9 cellular contexts compared by ENCODE assay signal in the genomic region with DNA sequence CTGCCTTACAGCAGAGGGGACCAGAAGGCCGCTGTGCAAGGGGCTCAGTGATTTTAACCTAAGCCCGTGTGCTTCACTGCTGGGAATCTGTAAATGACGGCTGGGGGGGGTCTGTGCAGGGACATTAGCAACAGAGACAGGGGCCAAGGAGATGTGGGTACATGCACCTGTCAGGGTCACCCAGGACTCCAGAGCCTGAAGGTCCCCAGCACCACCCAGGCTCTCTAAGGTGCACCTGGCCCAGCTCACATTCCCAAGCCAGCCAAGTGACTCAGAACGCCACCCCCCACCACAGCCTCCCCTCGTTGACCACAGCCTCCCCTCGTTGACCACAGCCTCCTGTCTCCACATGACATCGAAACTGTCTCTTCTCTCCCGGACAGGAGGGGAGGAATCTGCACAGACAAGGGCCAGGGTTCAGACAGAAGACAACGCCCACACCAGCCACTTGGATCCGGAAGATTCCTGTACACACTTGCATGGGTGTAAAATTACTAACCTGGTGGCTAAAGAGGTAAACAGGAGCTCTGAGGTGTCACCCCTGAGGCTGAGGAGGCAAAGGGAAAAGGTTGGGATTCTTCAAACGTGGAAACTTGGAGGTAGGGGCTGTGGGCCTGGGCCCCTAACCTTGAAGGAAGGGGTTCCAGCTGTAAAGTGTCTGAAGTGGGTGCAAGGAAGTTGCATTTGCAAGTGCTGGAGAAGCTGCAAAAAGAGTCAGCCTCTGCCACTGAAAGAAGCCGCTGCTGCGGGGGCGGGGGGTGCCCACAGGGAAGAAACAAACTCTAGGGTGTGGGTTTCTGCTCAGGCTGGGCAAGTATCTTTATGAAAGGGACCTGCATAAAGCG. TPM values are rescaled to one million over a fixed set of nuclear protein-coding genes. Genes with fewer than 3 reads are reported as not detected.
DNase-seq lines count a peak whose midpoint lies in the region; ATAC-seq, FAIRE-seq and TF ChIP-seq lines count a peak whose summit lies in the region.
"Had no signal": no experiment of that assay in that cellular context is flagged by ENCODE, and none has a peak within 500 bp of the region (broad histone marks: within the 10 kb centered on the region; RNA-seq: fewer than 3 reads in every experiment).

No MANE protein-coding gene starts in this region.

- peaks cover 30% of the 10 kb centered on the region for H3K4me1 Mint-ChIP-seq in activated CD4-positive, alpha-beta memory T cell treated with anti-CD3 and anti-CD28 coated beads, Interleukin-2, amount 10 ng/mL, durations not matched to agents 7 days and 5 days
- H3K4me1 Mint-ChIP-seq in stimulated activated naive B cell treated with anti-CD40 and anti-IgM and Interleukin-4, amounts not matched to agents 10 μg/mL and 1 μg/mL and 100 μg/mL, for 72 hours, result peaks cover 10 to 20% of the 10 kb centered on the region in 2 donors

- POLR2A ChIA-PET in activated CD4-positive, alpha-beta memory T cell treated with anti-CD3 and anti-CD28 coated beads, Interleukin-2, amount 10 ng/mL, durations not matched to agents 7 days and 5 days (lab: Charles Lee), result interaction anchor here (1.3 kb wide), 1 partner anchor 13 kb away, joined by 3 read pairs; no protein-coding TSS in a partner anchor
- POLR2A ChIA-PET in HEK293T (lab: Yijun Ruan, JAX), result interaction anchor here (1.0 kb wide), 1 partner anchor 14 kb away, joined by 3 read pairs; no protein-coding TSS in a partner anchor

- no peak overlapping the region for H3K4me3 ChIP-seq in kidney (ENCODE audit: low read length in 2 of 2)

- H3K4me1 ChIP-seq in kidney (ENCODE audit: control insufficient read depth in 1 of 2, insufficient read depth in 1 of 2, low read depth in 1 of 2, low read length in 2 of 2), result peaks cover 23 to 45% of the 10 kb centered on the region in 2 donors

- FAIRE-seq in kidney (lab: Jason Lieb, UNC), result no peak

- no peak for TF ChIP-seq CTCF in kidney (IDR thresholded peaks at IDR 0.05; ENCODE audit: borderline replicate concordance, extremely low read depth, insufficient read depth)

- H3K9me3 ChIP-seq in kidney (ENCODE audit: control insufficient read depth in 1 of 2, low read length in 2 of 2), result no peaks in the 10 kb centered on the region

- H3K27me3 Mint-ChIP-seq in activated CD4-positive, alpha-beta memory T cell treated with anti-CD3 and anti-CD28 coated beads, Interleukin-2, amount 10 ng/mL, durations not matched to agents 7 days and 5 days, result peaks cover 7% of the 10 kb centered on the region
- H3K27me3 Mint-ChIP-seq in stimulated activated naive B cell treated with anti-CD40 and anti-IgM and Interleukin-4, amounts not matched to agents 10 μg/mL and 1 μg/mL and 100 μg/mL, for 72 hours, result peaks cover 8 to 10% of the 10 kb centered on the region in 2 donors

- H3K36me3 ChIP-seq in kidney (ENCODE audit: control insufficient read depth in 1 of 2, insufficient read depth in 2 of 2, low read length in 2 of 2), result no peaks in the 10 kb centered on the region

- no peak overlapping the region for H3K27ac Mint-ChIP-seq in activated CD4-positive, alpha-beta memory T cell treated with anti-CD3 and anti-CD28 coated beads, Interleukin-2, amount 10 ng/mL, durations not matched to agents 7 days and 5 days
- H3K27ac Mint-ChIP-seq in stimulated activated naive B cell treated with anti-CD40 and anti-IgM and Interleukin-4, amounts not matched to agents 10 μg/mL and 1 μg/mL and 100 μg/mL, for 72 hours, result no peak overlapping the region

- H3K4me3 Mint-ChIP-seq in activated CD4-positive, alpha-beta memory T cell treated with anti-CD3 and anti-CD28 coated beads, Interleukin-2, amount 10 ng/mL, durations not matched to agents 7 days and 5 days, result no peak overlapping the region
- no peak overlapping the region for H3K4me3 Mint-ChIP-seq in stimulated activated naive B cell treated with anti-CD40 and anti-IgM and Interleukin-4, amounts not matched to agents 10 μg/mL and 1 μg/mL and 100 μg/mL, for 72 hours

- ATAC-seq in stimulated activated naive B cell treated with anti-CD40 and anti-IgM and Interleukin-4, amounts not matched to agents 10 μg/mL and 1 μg/mL and 100 μg/mL, for 72 hours (replicated peaks), result peak; percentile 73 to 83
- no peak for ATAC-seq in GM19455 (IDR thresholded peaks at IDR 0.05; ENCODE audit: unreplicated experiment)

- H3K27ac ChIP-seq in kidney (ENCODE audit: low read depth in 2 of 2, low read length in 2 of 2), result peak overlapping the region in 1 of 2 donors; percentile 25

- intact Hi-C loops in kidney (cut with DNase I), result no loop called here

- H3K9ac ChIP-seq in kidney (ENCODE audit: low read length in 2 of 2), result no peak overlapping the region

- peak; percentile 17 for DNase-seq in NCI-H510A treated with DMSO at 0.1 percent for 48 hours (lab: John Stamatoyannopoulos, UW)
- no peak for DNase-seq in NCI-H510A (lab: John Stamatoyannopoulos, UW)
- peak; percentile 57 for DNase-seq in activated CD4-positive, alpha-beta memory T cell treated with anti-CD3 and anti-CD28 coated beads, Interleukin-2, amount 10 ng/mL, durations not matched to agents 7 days and 5 days
- peak; percentile 65 for DNase-seq in kidney
- peak; percentile 42 for DNase-seq in stimulated activated naive B cell treated with anti-CD40 and anti-IgM and Interleukin-4, amounts not matched to agents 10 μg/mL and 1 μg/mL and 100 μg/mL, for 72 hours
- DNase-seq in effector CD8-positive, alpha-beta T cell (lab: John Stamatoyannopoulos, UW), result no peak
- DNase-seq in HEK293T (ENCODE audit: extremely low spot score), result no peak

- H3K9me3 Mint-ChIP-seq in activated CD4-positive, alpha-beta memory T cell treated with anti-CD3 and anti-CD28 coated beads, Interleukin-2, amount 10 ng/mL, durations not matched to agents 7 days and 5 days, result no peaks in the 10 kb centered on the region
- no peaks in the 10 kb centered on the region for H3K9me3 Mint-ChIP-seq in stimulated activated naive B cell treated with anti-CD40 and anti-IgM and Interleukin-4, amounts not matched to agents 10 μg/mL and 1 μg/mL and 100 μg/mL, for 72 hours

- H3K36me3 Mint-ChIP-seq in activated CD4-positive, alpha-beta memory T cell treated with anti-CD3 and anti-CD28 coated beads, Interleukin-2, amount 10 ng/mL, durations not matched to agents 7 days and 5 days (ENCODE audit: low read depth), result no peaks in the 10 kb centered on the region
- no peaks in the 10 kb centered on the region for H3K36me3 Mint-ChIP-seq in stimulated activated naive B cell treated with anti-CD40 and anti-IgM and Interleukin-4, amounts not matched to agents 10 μg/mL and 1 μg/mL and 100 μg/mL, for 72 hours

- CTCF ChIA-PET in activated CD4-positive, alpha-beta memory T cell treated with anti-CD3 and anti-CD28 coated beads, Interleukin-2, amount 10 ng/mL, durations not matched to agents 7 days and 5 days (lab: Charles Lee), result interaction anchor here (0.7 to 2.0 kb wide), 2 partner anchors 71 to 111 kb away, joined by 3 to 9 read pairs; no protein-coding TSS in a partner anchor
- CTCF ChIA-PET in HEK293T (lab: Yijun Ruan, JAX), result no interaction called here

TF ChIP-seq in HEK293T, 16 proteins besides CTCF, POLR2A, EP300 and RAD21:
- TF ChIP-seq ARNT (IDR thresholded peaks at IDR 0.05) (no peak), CTBP1 (IDR thresholded peaks at IDR 0.05; ENCODE audit: borderline replicate concordance) (no peak), FOXM1 (IDR thresholded peaks at IDR 0.05; ENCODE audit: borderline replicate concordance) (no peak), L3MBTL2 (conservative IDR thresholded peaks at IDR 0.05) (no peak), ZNF384 (IDR thresholded peaks at IDR 0.05) (no peak), LEF1 (IDR thresholded peaks at IDR 0.05; ENCODE audit: borderline replicate concordance) (no peak), BHLHE40 (IDR thresholded peaks at IDR 0.05; ENCODE audit: borderline replicate concordance) (no peak), FOXK2 (IDR thresholded peaks at IDR 0.05) (no peak), TARDBP (IDR thresholded peaks at IDR 0.05) (no peak), NFRKB (IDR thresholded peaks at IDR 0.05) (no peak), ELF4 (IDR thresholded peaks at IDR 0.05) (no peak), FOXA1 (IDR thresholded peaks at IDR 0.05) (no peak), SP1 (IDR thresholded peaks at IDR 0.05) (no peak), HDGF (IDR thresholded peaks at IDR 0.05; ENCODE audit: borderline replicate concordance) (no peak), SUZ12 (IDR thresholded peaks at IDR 0.05) (no peak)
- TF ChIP-seq, protein P1, sequence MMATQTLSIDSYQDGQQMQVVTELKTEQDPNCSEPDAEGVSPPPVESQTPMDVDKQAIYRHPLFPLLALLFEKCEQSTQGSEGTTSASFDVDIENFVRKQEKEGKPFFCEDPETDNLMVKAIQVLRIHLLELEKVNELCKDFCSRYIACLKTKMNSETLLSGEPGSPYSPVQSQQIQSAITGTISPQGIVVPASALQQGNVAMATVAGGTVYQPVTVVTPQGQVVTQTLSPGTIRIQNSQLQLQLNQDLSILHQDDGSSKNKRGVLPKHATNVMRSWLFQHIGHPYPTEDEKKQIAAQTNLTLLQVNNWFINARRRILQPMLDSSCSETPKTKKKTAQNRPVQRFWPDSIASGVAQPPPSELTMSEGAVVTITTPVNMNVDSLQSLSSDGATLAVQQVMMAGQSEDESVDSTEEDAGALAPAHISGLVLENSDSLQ (IDR thresholded peaks at IDR 0.05), result no peak
TF ChIP-seq in HEK293T: peak in this region for 0.

RNA-seq across cellular contexts. Expression of a gene that starts 27.0 kb away (rescaled TPM):
- not detected for total RNA-seq in activated CD4-positive, alpha-beta memory T cell treated with anti-CD3 and anti-CD28 coated beads, Interleukin-2, amount 10 ng/mL, durations not matched to agents 7 days and 5 days
- not detected for total RNA-seq in kidney
- polyA plus RNA-seq in kidney (ENCODE audit: insufficient read depth, low read depth, low replicate concordance), result 15.9 TPM
- polyA plus RNA-seq: AG04450 had no signal

RNA-seq across cellular contexts. Expression of a gene that starts 52.4 kb away (rescaled TPM):
- not detected for total RNA-seq in activated CD4-positive, alpha-beta memory T cell treated with anti-CD3 and anti-CD28 coated beads, Interleukin-2, amount 10 ng/mL, durations not matched to agents 7 days and 5 days
- not detected for total RNA-seq in kidney
- polyA plus RNA-seq in kidney (ENCODE audit: insufficient read depth, low read depth, low replicate concordance), result not detected
- polyA plus RNA-seq: AG04450 had no signal

Comparison
In these comparisons a context has a peak if more than half of its experiments do, and no peak if none do; other contexts are left out.
1. DNase-seq: peak in NCI-H510A treated with DMSO at 0.1 percent for 48 hours (single experiment), activated CD4-positive, alpha-beta memory T cell treated with anti-CD3 and anti-CD28 coated beads, Interleukin-2, amount 10 ng/mL, durations not matched to agents 7 days and 5 days (single experiment), kidney (single experiment) and stimulated activated naive B cell treated with anti-CD40 and anti-IgM and Interleukin-4, amounts not matched to agents 10 μg/mL and 1 μg/mL and 100 μg/mL, for 72 hours (single experiment); none in NCI-H510A (single experiment), effector CD8-positive, alpha-beta T cell (single experiment) and HEK293T (single experiment).